14 cellular contexts compared by ENCODE assay signal in genomic region chr12:23640754-23641153, GRCh38.
DNase-seq lines count a peak whose midpoint lies in the region; ATAC-seq and TF ChIP-seq lines count a peak whose summit lies in the region.
"Had no signal": no experiment of that assay in that cellular context is flagged by ENCODE, and none has a peak within 500 bp of the region (broad histone marks: within the 10 kb centered on the region; RNA-seq: fewer than 3 reads in every experiment).

No MANE protein-coding gene starts in this region.

- H3K4me1 ChIP-seq in HAP-1 = peaks cover 25% of the 10 kb centered on the region
- no peaks in the 10 kb centered on the region for H3K4me1 ChIP-seq in thyroid gland

- no peaks in the 10 kb centered on the region for H3K27me3 Mint-ChIP-seq in neural crest cell (ENCODE audit: low read depth)
- no peaks in the 10 kb centered on the region for H3K27me3 Mint-ChIP-seq in naive thymus-derived CD8-positive, alpha-beta T cell
- H3K27me3 Mint-ChIP-seq: memory B cell had no signal

- in situ Hi-C loops in HAP-1 (cut with MboI; ENCODE audit: low sequenced_read_pairs) = no loop called here

- TF ChIP-seq CTCF in neural crest cell (conservative IDR thresholded peaks at IDR 0.05) (no peak), thyroid gland (IDR thresholded peaks at IDR 0.05) (no peak)

- H3K4me3 Mint-ChIP-seq in neural crest cell = peak overlapping the region; percentile 58
- no peak overlapping the region for H3K4me3 Mint-ChIP-seq in naive thymus-derived CD8-positive, alpha-beta T cell
- H3K4me3 Mint-ChIP-seq: memory B cell had no signal

- no peak overlapping the region for H3K27ac ChIP-seq in thyroid gland
- H3K27ac ChIP-seq: hepatocyte had no signal

- H3K36me3 Mint-ChIP-seq in neural crest cell (ENCODE audit: low read depth) = peaks cover 49% of the 10 kb centered on the region
- H3K36me3 Mint-ChIP-seq in naive thymus-derived CD8-positive, alpha-beta T cell = peaks cover 0 to 4% (median 0%) of the 10 kb centered on the region in 3 donors

- H3K27ac Mint-ChIP-seq in neural crest cell (ENCODE audit: unreplicated experiment) = peak overlapping the region; percentile 88
- H3K27ac Mint-ChIP-seq in naive thymus-derived CD8-positive, alpha-beta T cell = no peak overlapping the region
- H3K27ac Mint-ChIP-seq: memory B cell had no signal

- ATAC-seq in naive thymus-derived CD8-positive, alpha-beta T cell = no peak

- H3K36me3 ChIP-seq in HAP-1 (replicated peaks) (no peaks in the 10 kb centered on the region), thyroid gland (no peaks in the 10 kb centered on the region)

- no peak for TF ChIP-seq POLR2A in thyroid gland (IDR thresholded peaks at IDR 0.05)

- DNase-seq in HAP-1 (ENCODE audit: low spot score in 2 of 2) = peak; percentile 68 to 100
- DNase-seq in NCI-H2107 (lab: John Stamatoyannopoulos, UW) = peak; percentile 82
- peak; percentile 25 for DNase-seq in astrocyte of the hippocampus (ENCODE audit: low read depth, low spot score)
- DNase-seq in neural crest cell (ENCODE audit: low read depth, low spot score) = no peak
- no peak for DNase-seq in thyroid gland
- no peak for DNase-seq in SHP77 (lab: John Stamatoyannopoulos, UW)
- no peak for DNase-seq in cerebellar cortex (ENCODE audit: low spot score)
- DNase-seq in naive thymus-derived CD8-positive, alpha-beta T cell = no peak
- DNase-seq: activated effector memory CD4-positive, alpha-beta T cell treated with Interleukin-2 at 50 U/mL for 16 hours; aorta; dermis blood vessel endothelial cell; MM.1S had no signal

- 78% methylated on average over 4 of the region's 4 CpGs for WGBS in thyroid gland, 2 donors

- H3K4me1 Mint-ChIP-seq in neural crest cell = peaks cover 57% of the 10 kb centered on the region
- no peaks in the 10 kb centered on the region for H3K4me1 Mint-ChIP-seq in naive thymus-derived CD8-positive, alpha-beta T cell
- H3K4me1 Mint-ChIP-seq: memory B cell had no signal

- no peaks in the 10 kb centered on the region for H3K9me3 ChIP-seq in HAP-1
- H3K9me3 ChIP-seq in thyroid gland = no peaks in the 10 kb centered on the region

- POLR2A ChIA-PET in naive thymus-derived CD8-positive, alpha-beta T cell (lab: Charles Lee) = no interaction called here

- no peak overlapping the region for H3K4me3 ChIP-seq in HAP-1
- no peak overlapping the region for H3K4me3 ChIP-seq in thyroid gland (replicated peaks in 1 of 3)
- H3K4me3 ChIP-seq: hepatocyte had no signal

- H3K27me3 ChIP-seq in HAP-1 (ENCODE audit: low read depth) = no peaks in the 10 kb centered on the region
- H3K27me3 ChIP-seq in thyroid gland = no peaks in the 10 kb centered on the region
- H3K27me3 ChIP-seq: hepatocyte had no signal

- intact Hi-C loops in thyroid gland (cut with DNase I) = no loop called here

- H3K9me3 Mint-ChIP-seq in neural crest cell = peaks cover 6% of the 10 kb centered on the region
- peaks cover 0 to 22% (median 3%) of the 10 kb centered on the region in 9 donors for H3K9me3 Mint-ChIP-seq in naive thymus-derived CD8-positive, alpha-beta T cell

Comparison
In these comparisons a context has a peak if more than half of its experiments do, and no peak if none do; other contexts are left out.
1. DNase-seq: peak in HAP-1 (2 of 2), NCI-H2107 (single experiment) and astrocyte of the hippocampus (single experiment); none in neural crest cell (single experiment), thyroid gland (0 of 2), SHP77 (0 of 2), cerebellar cortex (single experiment) and naive thymus-derived CD8-positive, alpha-beta T cell (0 of 10).